In the genomic region with DNA sequence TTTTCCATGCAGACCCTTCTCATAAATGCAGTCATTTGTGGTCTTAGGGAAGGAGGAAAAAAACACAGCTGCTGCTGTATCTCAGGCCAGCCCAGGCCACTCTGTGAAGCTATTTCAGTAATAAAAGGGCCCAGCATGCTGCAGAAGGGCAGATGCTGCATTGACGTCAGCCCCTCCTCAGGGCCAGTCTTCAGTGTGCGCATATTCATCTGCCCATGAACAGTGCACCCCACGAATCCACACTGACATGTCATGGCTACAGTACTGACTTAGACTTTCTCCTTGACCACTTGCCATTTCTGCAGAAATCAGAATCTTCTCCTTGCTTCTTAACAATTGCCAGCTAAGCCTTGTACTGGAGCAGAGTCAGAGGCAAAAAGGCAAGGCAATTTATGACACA, we compare ENCODE assay signal across 1 cellular context.
TF ChIP-seq lines count a peak whose summit lies in the region.

No MANE protein-coding gene starts in this region.

TF ChIP-seq in WTC11, 78 proteins besides CTCF, POLR2A, EP300 and RAD21:
- TF ChIP-seq, protein P1, sequence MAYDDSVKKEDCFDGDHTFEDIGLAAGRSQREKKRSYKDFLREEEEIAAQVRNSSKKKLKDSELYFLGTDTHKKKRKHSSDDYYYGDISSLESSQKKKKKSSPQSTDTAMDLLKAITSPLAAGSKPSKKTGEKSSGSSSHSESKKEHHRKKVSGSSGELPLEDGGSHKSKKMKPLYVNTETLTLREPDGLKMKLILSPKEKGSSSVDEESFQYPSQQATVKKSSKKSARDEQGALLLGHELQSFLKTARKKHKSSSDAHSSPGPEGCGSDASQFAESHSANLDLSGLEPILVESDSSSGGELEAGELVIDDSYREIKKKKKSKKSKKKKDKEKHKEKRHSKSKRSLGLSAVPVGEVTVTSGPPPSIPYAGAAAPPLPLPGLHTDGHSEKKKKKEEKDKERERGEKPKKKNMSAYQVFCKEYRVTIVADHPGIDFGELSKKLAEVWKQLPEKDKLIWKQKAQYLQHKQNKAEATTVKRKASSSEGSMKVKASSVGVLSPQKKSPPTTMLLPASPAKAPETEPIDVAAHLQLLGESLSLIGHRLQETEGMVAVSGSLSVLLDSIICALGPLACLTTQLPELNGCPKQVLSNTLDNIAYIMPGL (CRISPR knock-in tag; IDR thresholded peaks at IDR 0.05), result no peak
- TF ChIP-seq KAT7 (CRISPR knock-in tag; IDR thresholded peaks at IDR 0.05; ENCODE audit: borderline replicate concordance) (no peak), CREM (CRISPR knock-in tag; IDR thresholded peaks at IDR 0.05) (peak; percentile 51; the same call in 1 of the 2 replicates), ZBTB21 (CRISPR knock-in tag; IDR thresholded peaks at IDR 0.05; ENCODE audit: borderline replicate concordance) (peak; percentile 82)
- TF ChIP-seq, protein P2, sequence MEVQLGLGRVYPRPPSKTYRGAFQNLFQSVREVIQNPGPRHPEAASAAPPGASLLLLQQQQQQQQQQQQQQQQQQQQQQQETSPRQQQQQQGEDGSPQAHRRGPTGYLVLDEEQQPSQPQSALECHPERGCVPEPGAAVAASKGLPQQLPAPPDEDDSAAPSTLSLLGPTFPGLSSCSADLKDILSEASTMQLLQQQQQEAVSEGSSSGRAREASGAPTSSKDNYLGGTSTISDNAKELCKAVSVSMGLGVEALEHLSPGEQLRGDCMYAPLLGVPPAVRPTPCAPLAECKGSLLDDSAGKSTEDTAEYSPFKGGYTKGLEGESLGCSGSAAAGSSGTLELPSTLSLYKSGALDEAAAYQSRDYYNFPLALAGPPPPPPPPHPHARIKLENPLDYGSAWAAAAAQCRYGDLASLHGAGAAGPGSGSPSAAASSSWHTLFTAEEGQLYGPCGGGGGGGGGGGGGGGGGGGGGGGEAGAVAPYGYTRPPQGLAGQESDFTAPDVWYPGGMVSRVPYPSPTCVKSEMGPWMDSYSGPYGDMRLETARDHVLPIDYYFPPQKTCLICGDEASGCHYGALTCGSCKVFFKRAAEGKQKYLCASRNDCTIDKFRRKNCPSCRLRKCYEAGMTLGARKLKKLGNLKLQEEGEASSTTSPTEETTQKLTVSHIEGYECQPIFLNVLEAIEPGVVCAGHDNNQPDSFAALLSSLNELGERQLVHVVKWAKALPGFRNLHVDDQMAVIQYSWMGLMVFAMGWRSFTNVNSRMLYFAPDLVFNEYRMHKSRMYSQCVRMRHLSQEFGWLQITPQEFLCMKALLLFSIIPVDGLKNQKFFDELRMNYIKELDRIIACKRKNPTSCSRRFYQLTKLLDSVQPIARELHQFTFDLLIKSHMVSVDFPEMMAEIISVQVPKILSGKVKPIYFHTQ (CRISPR knock-in tag; IDR thresholded peaks at IDR 0.05), result no peak
